ENCODE assay signal across 13 cellular contexts in genomic region chrX:13440166-13440565, GRCh38.
"Had no signal": no experiment of that assay in that cellular context is flagged by ENCODE, and none has a peak within 500 bp of the region (broad histone marks: within the 10 kb centered on the region; RNA-seq: fewer than 3 reads in every experiment).

No MANE protein-coding gene starts in this region.

- H3K4me2 ChIP-seq: neural progenitor cell had no signal

- H3K27me3 ChIP-seq: gastrocnemius medialis, neural progenitor cell had no signal

- H3K4me1 ChIP-seq: gastrocnemius medialis, neural progenitor cell, pancreas had no signal

- H3K9me3 ChIP-seq: gastrocnemius medialis, pancreas had no signal

- H3K27ac ChIP-seq: gastrocnemius medialis, neural progenitor cell, pancreas had no signal

- DNase-seq: activated CD4-positive, alpha-beta T cell treated with anti-CD3 and anti-CD28 coated beads, Interleukin-2, amount 10 ng/mL, durations not matched to agents 7 days and 5 days; activated CD8-positive, alpha-beta memory T cell treated with anti-CD3 and anti-CD28 coated beads, Interleukin-2, amount 50 U/mL, for 48 hours; activated gamma-delta T cell treated with Interleukin-2 at 50 U/mL for 16 hours; amygdala; cortex of kidney; effector CD8-positive, alpha-beta T cell; gastrocnemius medialis; left colon; pancreas; stimulated activated CD4-positive, alpha-beta T cell treated with anti-CD3 and anti-CD28 coated beads, Interleukin-2, amount 100 ng/mL, for 48 hours had no signal

- H3K36me3 ChIP-seq: gastrocnemius medialis, neural progenitor cell, pancreas had no signal

- H3K4me3 ChIP-seq: gastrocnemius medialis, lung, neural progenitor cell, pancreas had no signal

- ATAC-seq: gastrocnemius medialis; left colon; pancreas; stimulated activated memory B cell treated with anti-CD40 and anti-IgM and Interleukin-4, amounts not matched to agents 10 μg/mL and 1 μg/mL and 100 μg/mL, for 72 hours had no signal

- H3K9ac ChIP-seq: neural progenitor cell had no signal

- H2AFZ ChIP-seq: neural progenitor cell had no signal
